Comparison of ENCODE assay signal across 12 cellular contexts in the genomic region with DNA sequence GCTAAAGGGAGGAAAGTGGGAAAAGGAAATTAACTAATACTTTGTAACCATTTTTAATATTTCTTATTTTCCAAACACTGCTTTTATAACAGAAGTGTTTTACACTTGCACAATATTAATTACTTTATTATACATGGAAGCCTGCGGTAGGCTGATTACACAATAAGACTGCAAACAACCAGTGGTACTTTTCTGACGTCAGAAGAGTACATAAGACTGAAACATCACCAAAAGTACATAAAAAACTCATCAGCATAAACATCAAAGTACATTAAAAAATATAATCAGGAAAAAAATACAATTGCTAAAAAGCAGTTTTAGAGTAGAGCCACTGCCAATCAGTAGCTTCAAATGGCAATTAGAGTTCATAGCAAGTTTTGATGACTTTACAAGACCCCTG. TPM values are rescaled to one million over a fixed set of nuclear protein-coding genes. Genes with fewer than 3 reads are reported as not detected.
DNase-seq lines count a peak whose midpoint lies in the region; ATAC-seq and TF ChIP-seq lines count a peak whose summit lies in the region.
"Had no signal": no experiment of that assay in that cellular context is flagged by ENCODE, and none has a peak within 500 bp of the region (broad histone marks: within the 10 kb centered on the region; RNA-seq: fewer than 3 reads in every experiment).

No MANE protein-coding gene starts in this region.

- H3K9me3 ChIP-seq in thyroid gland = no peaks in the 10 kb centered on the region

- H3K4me1 ChIP-seq in thyroid gland = peaks cover 28% of the 10 kb centered on the region in 2 donors
- H3K4me1 ChIP-seq: parathyroid adenoma had no signal

- no peak for DNase-seq in stimulated activated naive CD8-positive, alpha-beta T cell treated with anti-CD3 and anti-CD28 coated beads, Interleukin-15, Interleukin-2, amounts not matched to agents 100 U/mL and 50 U/mL, for 24 hours
- DNase-seq in stimulated activated naive CD8-positive, alpha-beta T cell treated with anti-CD3 and anti-CD28 coated beads, Interleukin-15, amount 100 ng/mL, for 72 hours = no peak
- DNase-seq in AG08395 (ENCODE audit: low spot score) (no peak), thyroid gland (no peak)
- DNase-seq: activated CD4-positive, CD25-positive, alpha-beta regulatory T cell; COR-L47; KG1 had no signal

- peak overlapping the region; percentile 62 for H3K4me3 Mint-ChIP-seq in stimulated activated naive CD8-positive, alpha-beta T cell treated with anti-CD3 and anti-CD28 coated beads, Interleukin-15, Interleukin-2, amounts not matched to agents 100 ng/mL and 50 ng/mL, for 24 hours
- H3K4me3 Mint-ChIP-seq in activated T-helper 17 cell treated with anti-CD3 and anti-CD28 coated beads, Interleukin-2, amount 50 U/mL, for 72 hours = peak overlapping the region; percentile 96
- H3K4me3 Mint-ChIP-seq in stimulated activated naive CD8-positive, alpha-beta T cell treated with anti-CD3 and anti-CD28 coated beads, Interleukin-15, amount 100 ng/mL, for 72 hours = peak overlapping the region; percentile 53 to 74

- intact Hi-C loops in thyroid gland (cut with DNase I) = no loop called here

- no peak overlapping the region for H3K27ac Mint-ChIP-seq in stimulated activated naive CD8-positive, alpha-beta T cell treated with anti-CD3 and anti-CD28 coated beads, Interleukin-15, Interleukin-2, amounts not matched to agents 100 ng/mL and 50 ng/mL, for 24 hours
- no peak overlapping the region for H3K27ac Mint-ChIP-seq in activated T-helper 17 cell treated with anti-CD3 and anti-CD28 coated beads, Interleukin-2, amount 50 U/mL, for 72 hours
- no peak overlapping the region for H3K27ac Mint-ChIP-seq in stimulated activated naive CD8-positive, alpha-beta T cell treated with anti-CD3 and anti-CD28 coated beads, Interleukin-15, amount 100 ng/mL, for 72 hours

- no peak for TF ChIP-seq POLR2A in thyroid gland (IDR thresholded peaks at IDR 0.05)

- no peaks in the 10 kb centered on the region for H3K27me3 ChIP-seq in thyroid gland

- H3K9me3 Mint-ChIP-seq in stimulated activated naive CD8-positive, alpha-beta T cell treated with anti-CD3 and anti-CD28 coated beads, Interleukin-15, Interleukin-2, amounts not matched to agents 100 ng/mL and 50 ng/mL, for 24 hours = no peaks in the 10 kb centered on the region
- no peaks in the 10 kb centered on the region for H3K9me3 Mint-ChIP-seq in activated T-helper 17 cell treated with anti-CD3 and anti-CD28 coated beads, Interleukin-2, amount 50 U/mL, for 72 hours
- no peaks in the 10 kb centered on the region for H3K9me3 Mint-ChIP-seq in stimulated activated naive CD8-positive, alpha-beta T cell treated with anti-CD3 and anti-CD28 coated beads, Interleukin-15, amount 100 ng/mL, for 72 hours

- ATAC-seq in stimulated activated naive CD8-positive, alpha-beta T cell treated with anti-CD3 and anti-CD28 coated beads, Interleukin-15, Interleukin-2, amounts not matched to agents 100 U/mL and 50 U/mL, for 24 hours = no peak
- no peak for ATAC-seq in activated T-helper 17 cell treated with anti-CD3 and anti-CD28 coated beads, Interleukin-2, amount 50 U/mL, for 72 hours (replicated peaks)
- ATAC-seq in stimulated activated naive CD8-positive, alpha-beta T cell treated with anti-CD3 and anti-CD28 coated beads, Interleukin-15, amount 100 ng/mL, for 72 hours = no peak
- ATAC-seq in HG02981 (IDR thresholded peaks at IDR 0.05; ENCODE audit: unreplicated experiment) = no peak

- peaks cover 81% of the 10 kb centered on the region for H3K36me3 Mint-ChIP-seq in stimulated activated naive CD8-positive, alpha-beta T cell treated with anti-CD3 and anti-CD28 coated beads, Interleukin-15, Interleukin-2, amounts not matched to agents 100 ng/mL and 50 ng/mL, for 24 hours (ENCODE audit: low read depth)
- peaks cover 84% of the 10 kb centered on the region for H3K36me3 Mint-ChIP-seq in activated T-helper 17 cell treated with anti-CD3 and anti-CD28 coated beads, Interleukin-2, amount 50 U/mL, for 72 hours (ENCODE audit: low read depth)

- no peak for TF ChIP-seq CTCF in thyroid gland (IDR thresholded peaks at IDR 0.05)

- no peaks in the 10 kb centered on the region for H3K27me3 Mint-ChIP-seq in stimulated activated naive CD8-positive, alpha-beta T cell treated with anti-CD3 and anti-CD28 coated beads, Interleukin-15, Interleukin-2, amounts not matched to agents 100 ng/mL and 50 ng/mL, for 24 hours
- no peaks in the 10 kb centered on the region for H3K27me3 Mint-ChIP-seq in activated T-helper 17 cell treated with anti-CD3 and anti-CD28 coated beads, Interleukin-2, amount 50 U/mL, for 72 hours
- no peaks in the 10 kb centered on the region for H3K27me3 Mint-ChIP-seq in stimulated activated naive CD8-positive, alpha-beta T cell treated with anti-CD3 and anti-CD28 coated beads, Interleukin-15, amount 100 ng/mL, for 72 hours

- peak overlapping the region; percentile 17 for H3K4me3 ChIP-seq in iPS-11a (ENCODE audit: low read depth, low read length)
- H3K4me3 ChIP-seq in thyroid gland (replicated peaks in 1 of 3) = no peak overlapping the region

- 81 to 84% methylated on average over 2 of the region's 2 CpGs for WGBS in thyroid gland, 2 donors

- H3K36me3 ChIP-seq in thyroid gland = no peaks in the 10 kb centered on the region

- H3K27ac ChIP-seq in thyroid gland = no peak overlapping the region
- H3K27ac ChIP-seq: parathyroid adenoma had no signal

- H3K4me1 Mint-ChIP-seq in stimulated activated naive CD8-positive, alpha-beta T cell treated with anti-CD3 and anti-CD28 coated beads, Interleukin-15, Interleukin-2, amounts not matched to agents 100 ng/mL and 50 ng/mL, for 24 hours (ENCODE audit: low read depth) = peaks cover 76% of the 10 kb centered on the region
- H3K4me1 Mint-ChIP-seq in activated T-helper 17 cell treated with anti-CD3 and anti-CD28 coated beads, Interleukin-2, amount 50 U/mL, for 72 hours = peaks cover 31% of the 10 kb centered on the region
- peaks cover 56% of the 10 kb centered on the region for H3K4me1 Mint-ChIP-seq in stimulated activated naive CD8-positive, alpha-beta T cell treated with anti-CD3 and anti-CD28 coated beads, Interleukin-15, amount 100 ng/mL, for 72 hours

RNA-seq across cellular contexts. Expression of gene ZNF281, which starts 4.6 kb away (rescaled TPM):
- 10 to 100 TPM; 13.1 to 15.8 TPM for total RNA-seq in activated T-helper 17 cell treated with anti-CD3 and anti-CD28 coated beads, Interleukin-2, amount 50 U/mL, for 72 hours
- 10 to 100 TPM in 3 of 4 donors, 1 to 10 TPM in 1; 9.8 to 16.9 (median 12.5) TPM for total RNA-seq in thyroid gland
